9 cellular contexts compared by ENCODE assay signal in genomic region chr10:14397069-14397468, GRCh38.
DNase-seq lines count a peak whose midpoint lies in the region; ATAC-seq lines count a peak whose summit lies in the region.
"Had no signal": no experiment of that assay in that cellular context is flagged by ENCODE, and none has a peak within 500 bp of the region (broad histone marks: within the 10 kb centered on the region; RNA-seq: fewer than 3 reads in every experiment).

No MANE protein-coding gene starts in this region.

- no peak overlapping the region for H3K18ac ChIP-seq in mesenchymal stem cell (ENCODE audit: low read depth in 1 of 2, low read length in 2 of 2)

- no peak overlapping the region for H2BK12ac ChIP-seq in mesenchymal stem cell (ENCODE audit: low read length in 2 of 2)

- H2BK120ac ChIP-seq in mesenchymal stem cell (ENCODE audit: low read depth, low read length): no peak overlapping the region

- no peak overlapping the region for H3K14ac ChIP-seq in mesenchymal stem cell (ENCODE audit: low read length in 2 of 2)

- DNase-seq in MV-4-11 (lab: John Stamatoyannopoulos, UW): peak; percentile 17
- peak; percentile 77 for DNase-seq in epidermal melanocyte (ENCODE audit: insufficient read length, low spot score)
- peak; percentile 93 for DNase-seq in mesenchymal stem cell
- DNase-seq in DMS53 (lab: John Stamatoyannopoulos, UW): no peak
- DNase-seq: CD4-positive, CD25-positive, alpha-beta regulatory T cell had no signal

- H4K91ac ChIP-seq in mesenchymal stem cell (ENCODE audit: low read length): no peak overlapping the region

- no peak overlapping the region for H2AK5ac ChIP-seq in mesenchymal stem cell (ENCODE audit: low read length, severe bottlenecking)

- H3K4me1 ChIP-seq in ACC112 (ENCODE audit: control insufficient read depth, insufficient read depth, low read length, unreplicated experiment) (peaks cover 20% of the 10 kb centered on the region), mesenchymal stem cell (ENCODE audit: control insufficient read depth, insufficient read depth, low read depth, low read length) (peaks cover 5% of the 10 kb centered on the region)

- ATAC-seq in GM18520 (IDR thresholded peaks at IDR 0.05; ENCODE audit: unreplicated experiment) (no peak), HG02610 (IDR thresholded peaks at IDR 0.05; ENCODE audit: unreplicated experiment) (no peak), HG03025 (IDR thresholded peaks at IDR 0.05; ENCODE audit: low FRiP score, unreplicated experiment) (no peak)

- no peak overlapping the region for H3K4me3 ChIP-seq in ACC112 (ENCODE audit: low read depth, low read length)
- H3K4me3 ChIP-seq in mesenchymal stem cell (ENCODE audit: insufficient read depth in 1 of 2, low read depth in 1 of 2, low read length in 2 of 2): no peak overlapping the region

- H2AFZ ChIP-seq in ACC112 (ENCODE audit: low read length, unreplicated experiment) (peak overlapping the region; percentile 3), mesenchymal stem cell (ENCODE audit: low read depth, low read length) (no peak overlapping the region)

- H3K4me2 ChIP-seq in mesenchymal stem cell (ENCODE audit: low read length, poor library complexity, severe bottlenecking): no peak overlapping the region

- H3K27me3 ChIP-seq in ACC112 (ENCODE audit: insufficient read depth, low read length): peaks cover 11% of the 10 kb centered on the region; the same call in 1 of the 2 replicates
- peaks cover 0 to 79% of the 10 kb centered on the region in 2 experiments for H3K27me3 ChIP-seq in mesenchymal stem cell (ENCODE audit: control insufficient read depth in 1 of 2, insufficient read depth in 1 of 2, low read length in 2 of 2)

- H3K79me1 ChIP-seq in mesenchymal stem cell (replicated peaks; ENCODE audit: low read length, poor library complexity, severe bottlenecking): no peaks in the 10 kb centered on the region

- H3K9ac ChIP-seq in mesenchymal stem cell (ENCODE audit: low read length): peak overlapping the region; percentile 23

- H3K36me3 ChIP-seq in ACC112 (ENCODE audit: insufficient read depth, low read length) (no peaks in the 10 kb centered on the region), mesenchymal stem cell (ENCODE audit: control insufficient read depth in 1 of 2, insufficient read depth in 2 of 2, low read depth in 1 of 2, low read length in 2 of 2) (no peaks in the 10 kb centered on the region)

- H3K4ac ChIP-seq in mesenchymal stem cell (ENCODE audit: low read depth in 1 of 2, low read length in 2 of 2): no peak overlapping the region

- peak overlapping the region; percentile 90 for H2BK5ac ChIP-seq in mesenchymal stem cell (ENCODE audit: low read depth, low read length, poor library complexity, severe bottlenecking)

- no peak overlapping the region for H3K23ac ChIP-seq in mesenchymal stem cell (ENCODE audit: low read length in 2 of 2)

- H4K8ac ChIP-seq in mesenchymal stem cell (ENCODE audit: low read length): no peak overlapping the region

- H2BK15ac ChIP-seq in mesenchymal stem cell (ENCODE audit: low read depth, poor library complexity, severe bottlenecking): no peak overlapping the region

- WGBS in mesenchymal stem cell: 1% methylated on average over 6 of the region's 9 CpGs

- H3K79me2 ChIP-seq in ACC112 (ENCODE audit: control insufficient read depth, insufficient read depth, low read length, unreplicated experiment): no peaks in the 10 kb centered on the region

- peak overlapping the region; percentile 87 for H3K27ac ChIP-seq in ACC112 (ENCODE audit: low read depth, low read length)
- H3K27ac ChIP-seq in mesenchymal stem cell (ENCODE audit: low read length, poor library complexity, severe bottlenecking): peak overlapping the region; percentile 97

- H3K9me3 ChIP-seq in mesenchymal stem cell (ENCODE audit: control insufficient read depth, low read length): peaks cover 36% of the 10 kb centered on the region
